8 cellular contexts compared by ENCODE assay signal in the genomic region with DNA sequence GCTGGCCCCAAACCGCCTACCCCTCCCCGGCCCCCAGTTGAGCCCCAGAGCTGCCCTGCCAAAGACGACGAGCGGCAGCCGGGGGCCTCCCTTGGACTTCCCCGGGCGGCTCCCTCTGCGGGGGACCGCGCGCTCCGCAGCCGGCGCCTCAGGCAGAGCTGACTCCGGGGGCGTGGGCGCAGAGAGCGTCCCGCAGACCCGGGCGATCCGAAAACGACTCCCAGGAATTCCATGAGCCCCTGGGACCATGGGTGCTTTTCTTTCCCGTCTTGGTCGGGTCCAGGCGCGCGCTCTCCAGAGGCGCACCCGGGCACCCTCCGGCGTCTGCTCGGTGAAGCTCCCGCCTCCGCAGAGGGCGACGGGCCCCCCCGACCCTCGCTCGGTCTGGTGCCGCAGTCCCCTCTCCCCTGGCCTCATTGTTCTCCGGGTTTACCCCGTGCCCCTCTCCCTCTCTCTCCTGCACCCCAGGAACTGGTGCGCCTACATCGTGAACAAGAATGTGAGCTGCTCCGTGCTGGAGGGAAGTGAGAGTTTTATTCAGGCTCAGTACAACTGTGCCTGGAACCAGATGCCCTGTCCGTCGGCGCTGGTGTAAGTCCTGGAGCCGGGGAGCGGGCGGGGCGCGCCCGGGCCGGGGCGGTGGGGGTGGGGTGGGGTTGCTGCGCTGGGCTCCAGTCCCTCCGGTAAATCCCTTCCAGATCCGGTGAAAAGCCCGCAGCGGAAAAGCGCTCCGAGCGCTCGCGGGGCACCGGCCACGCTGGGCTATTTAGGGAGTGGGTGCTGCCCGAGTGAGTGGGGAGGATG. TPM values are rescaled to one million over a fixed set of nuclear protein-coding genes. Genes with fewer than 3 reads are reported as not detected.
A peak's percentile ranks its signal among the peaks of the same experiment; 100 is the strongest.
DNase-seq lines count a peak whose midpoint lies in the region; ATAC-seq and TF ChIP-seq lines count a peak whose summit lies in the region.

No MANE protein-coding gene starts in this region.

- TF ChIP-seq CTCF in brain (conservative IDR thresholded peaks at IDR 0.05) = no peak

- peak overlapping the region in 1 of 5 experiments; percentile 57 for H3K27ac Mint-ChIP-seq in brain
- no peak overlapping the region for H3K27ac Mint-ChIP-seq in stimulated activated effector memory CD8-positive, alpha-beta T cell treated with anti-CD3 and anti-CD28 coated beads, Interleukin-12 subunit alpha, Interleukin-12 subunit beta, amount 100 ng/mL, for 72 hours

- H3K36me3 Mint-ChIP-seq in brain = no peaks in the 10 kb centered on the region
- no peaks in the 10 kb centered on the region for H3K36me3 Mint-ChIP-seq in stimulated activated effector memory CD8-positive, alpha-beta T cell treated with anti-CD3 and anti-CD28 coated beads, Interleukin-12 subunit alpha, Interleukin-12 subunit beta, amount 100 ng/mL, for 72 hours

- peak overlapping the region; percentile 82 to 93 (median 88) for H3K4me3 Mint-ChIP-seq in brain
- peak overlapping the region; percentile 75 for H3K4me3 Mint-ChIP-seq in stimulated activated effector memory CD8-positive, alpha-beta T cell treated with anti-CD3 and anti-CD28 coated beads, Interleukin-12 subunit alpha, Interleukin-12 subunit beta, amount 100 ng/mL, for 72 hours

- DNase-seq in KBM-7 = peak; percentile 21
- DNase-seq in left kidney (ENCODE audit: low read depth, low spot score) = peak; percentile 65
- DNase-seq in stimulated activated effector memory CD8-positive, alpha-beta T cell treated with anti-CD3 and anti-CD28 coated beads, Interleukin-12 subunit alpha, Interleukin-12 subunit beta, amount 100 ng/mL, for 72 hours (ENCODE audit: low spot score in 2 of 2) = peak; percentile 7 to 55
- no peak for DNase-seq in occipital lobe (lab: John Stamatoyannopoulos, UW)
- DNase-seq in GM19238 (ENCODE audit: insufficient read length, low spot score) = no peak

- H3K9me3 Mint-ChIP-seq in brain = peaks cover 0 to 3% (median 0%) of the 10 kb centered on the region in 5 experiments
- H3K9me3 Mint-ChIP-seq in stimulated activated effector memory CD8-positive, alpha-beta T cell treated with anti-CD3 and anti-CD28 coated beads, Interleukin-12 subunit alpha, Interleukin-12 subunit beta, amount 100 ng/mL, for 72 hours = no peaks in the 10 kb centered on the region

- peaks cover 23% of the 10 kb centered on the region for H3K4me1 Mint-ChIP-seq in brain
- peaks cover 33% of the 10 kb centered on the region for H3K4me1 Mint-ChIP-seq in stimulated activated effector memory CD8-positive, alpha-beta T cell treated with anti-CD3 and anti-CD28 coated beads, Interleukin-12 subunit alpha, Interleukin-12 subunit beta, amount 100 ng/mL, for 72 hours

- H3K27me3 Mint-ChIP-seq in brain = peaks cover 88% of the 10 kb centered on the region

- ATAC-seq in GM19372 (IDR thresholded peaks at IDR 0.05; ENCODE audit: low read depth, unreplicated experiment) = peak; percentile 39
- peak; percentile 69 for ATAC-seq in stimulated activated effector memory CD8-positive, alpha-beta T cell treated with anti-CD3 and anti-CD28 coated beads, Interleukin-12 subunit alpha, Interleukin-12 subunit beta, amount 100 ng/mL, for 72 hours
- no peak for ATAC-seq in GM18873 (IDR thresholded peaks at IDR 0.05; ENCODE audit: low FRiP score, unreplicated experiment)

- in situ Hi-C loops in KBM-7 (cut with MboI; ENCODE audit: low pct_unique_long_range_greater_than_20kb, low sequenced_read_pairs) = no loop called here

RNA-seq across cellular contexts. Expression of gene EMILIN2, which starts 0.7 kb away (rescaled TPM):
- polyA plus RNA-seq in brain (ENCODE audit: insufficient read depth, low read depth, low replicate concordance) = 6.1 TPM
- 2.0 TPM for total RNA-seq in occipital lobe

Comparison
In these comparisons a context has a peak if more than half of its experiments do, and no peak if none do; other contexts are left out.
1. DNase-seq: peak in KBM-7 (single experiment), left kidney (single experiment) and stimulated activated effector memory CD8-positive, alpha-beta T cell treated with anti-CD3 and anti-CD28 coated beads, Interleukin-12 subunit alpha, Interleukin-12 subunit beta, amount 100 ng/mL, for 72 hours (2 of 2); none in occipital lobe (single experiment) and GM19238 (single experiment).